32 cellular contexts compared by ENCODE assay signal in genomic region chr9:18896004-18896403, GRCh38.
"Had no signal": no experiment of that assay in that cellular context is flagged by ENCODE, and none has a peak within 500 bp of the region (broad histone marks: within the 10 kb centered on the region; RNA-seq: fewer than 3 reads in every experiment).

No MANE protein-coding gene starts in this region.

- H3K4me3 ChIP-seq: ascending aorta, cardiac muscle cell had no signal

- H3K27me3 ChIP-seq: ascending aorta, cardiac muscle cell had no signal

- H3K27ac ChIP-seq: ascending aorta, cardiac muscle cell, VCaP had no signal

- H3K4me3 Mint-ChIP-seq: activated B cell treated with CpG ODN at 0.5 μM for 24 hours; activated CD4-positive, alpha-beta memory T cell treated with anti-CD3 and anti-CD28 coated beads for 36 hours; activated CD4-positive, alpha-beta T cell treated with anti-CD3 and anti-CD28 coated beads, Interleukin-2, amount 10 ng/mL, durations not matched to agents 24 days and 14 days; activated CD8-positive, alpha-beta T cell treated with anti-CD3 and anti-CD28 coated beads for 36 hours; activated naive CD4-positive, alpha-beta T cell treated with anti-CD3 and anti-CD28 coated beads for 36 hours; activated naive CD8-positive, alpha-beta T cell treated with anti-CD3 and anti-CD28 coated beads for 36 hours; activated T-helper 1 cell treated with anti-CD3 and anti-CD28 coated beads, Interleukin-12 subunit alpha, Interleukin-12 subunit beta, Interleukin-2, Interleukin-4 antibody, amounts not matched to agents 30 ng/mL and 10 ng/mL and 1 ng/mL, durations not matched to agents 14 hours and 24 hours and 36 hours; activated T-helper 17 cell treated with anti-CD3 and anti-CD28 coated beads, Interleukin-2, amount 50 U/mL, for 72 hours; brain; central memory CD8-positive, alpha-beta T cell; T-helper 1 cell treated with Interleukin-12 subunit alpha and Interleukin-12 subunit beta and Interleukin-4 antibody, amounts not matched to agents 30 μg/mL and 1 μg/mL, for 36 hours; T-helper 2 cell treated with Interferon-gamma antibody and Interleukin-4, amounts not matched to agents 5 μg/mL and 100 μg/mL, for 36 hours had no signal

- H3K27me3 Mint-ChIP-seq: activated B cell treated with CpG ODN at 0.5 μM for 24 hours; activated CD4-positive, alpha-beta memory T cell treated with anti-CD3 and anti-CD28 coated beads for 36 hours; activated naive CD8-positive, alpha-beta T cell treated with anti-CD3 and anti-CD28 coated beads for 36 hours had no signal

- H3K36me3 ChIP-seq: cardiac muscle cell had no signal

- H3K4me1 ChIP-seq: ascending aorta had no signal

- H3K27ac Mint-ChIP-seq: activated B cell treated with CpG ODN at 0.5 μM for 24 hours; activated CD4-positive, alpha-beta memory T cell treated with anti-CD3 and anti-CD28 coated beads for 36 hours; activated CD4-positive, alpha-beta T cell treated with anti-CD3 and anti-CD28 coated beads, Interleukin-2, amount 10 ng/mL, durations not matched to agents 24 days and 14 days; activated CD8-positive, alpha-beta T cell treated with anti-CD3 and anti-CD28 coated beads for 36 hours; activated naive CD4-positive, alpha-beta T cell treated with anti-CD3 and anti-CD28 coated beads for 36 hours; activated naive CD4-positive, alpha-beta T cell treated with anti-CD3 and anti-CD28 coated beads, Interleukin-2, amount 50 U/mL, for 72 hours; activated naive CD8-positive, alpha-beta T cell treated with anti-CD3 and anti-CD28 coated beads for 36 hours; activated T-helper 1 cell treated with anti-CD3 and anti-CD28 coated beads, Interleukin-12 subunit alpha, Interleukin-12 subunit beta, Interleukin-2, Interleukin-4 antibody, amounts not matched to agents 30 ng/mL and 10 ng/mL and 1 ng/mL, durations not matched to agents 14 hours and 24 hours and 36 hours; activated T-helper 17 cell treated with anti-CD3 and anti-CD28 coated beads, Interleukin-2, amount 50 U/mL, for 72 hours; brain; T-helper 1 cell treated with Interleukin-12 subunit alpha and Interleukin-12 subunit beta and Interleukin-4 antibody, amounts not matched to agents 30 μg/mL and 1 μg/mL, for 36 hours; T-helper 2 cell treated with Interferon-gamma antibody and Interleukin-4, amounts not matched to agents 5 μg/mL and 100 μg/mL, for 36 hours had no signal

- DNase-seq: activated B cell treated with CpG ODN at 0.5 μM for 24 hours; activated CD4-positive, alpha-beta T cell treated with anti-CD3 and anti-CD28 coated beads for 4 hours; activated CD4-positive, alpha-beta T cell treated with anti-CD3 and anti-CD28 coated beads, Interleukin-2, amount 50 U/mL, for 1 hour; activated CD4-positive, alpha-beta T cell treated with anti-CD3 and anti-CD28 coated beads, Interleukin-2, amount 50 U/mL, for 4 hours; activated CD4-positive, CD25-positive, alpha-beta regulatory T cell treated with anti-CD3 and anti-CD28 coated beads, Interleukin-2, amount 50 U/mL, for 72 hours; activated CD8-positive, alpha-beta memory T cell treated with anti-CD3 and anti-CD28 coated beads, Interleukin-2, amount 50 U/mL, for 4 hours; activated gamma-delta T cell treated with Interleukin-2 at 50 U/mL for 16 hours; activated naive CD4-positive, alpha-beta T cell; activated naive CD4-positive, alpha-beta T cell treated with anti-CD3 and anti-CD28 coated beads, Interleukin-2, amount 50 U/mL, for 16 hours; activated naive CD8-positive, alpha-beta T cell treated with anti-CD3 and anti-CD28 coated beads for 36 hours; activated T-cell treated with anti-CD3 and anti-CD28 coated beads for 4 hours; activated T-cell treated with anti-CD3 and anti-CD28 coated beads, Interleukin-2, amount 50 U/mL, for 1 hour; activated T-cell treated with anti-CD3 and anti-CD28 coated beads, Interleukin-2, amount 50 U/mL, for 48 hours; amygdala; anterior cingulate cortex; caudate nucleus; cerebellar nuclear complex; T-helper 9 cell had no signal

- H3K4me1 Mint-ChIP-seq: activated B cell treated with CpG ODN at 0.5 μM for 24 hours; activated naive CD8-positive, alpha-beta T cell treated with anti-CD3 and anti-CD28 coated beads for 36 hours; activated T-helper 17 cell treated with anti-CD3 and anti-CD28 coated beads, Interleukin-2, amount 50 U/mL, for 72 hours; brain had no signal
